9 cellular contexts compared by ENCODE assay signal in genomic region chr2:28525481-28525880, GRCh38. TPM values are rescaled to one million over a fixed set of nuclear protein-coding genes. Genes with fewer than 3 reads are reported as not detected.
"Had no signal": no experiment of that assay in that cellular context is flagged by ENCODE, and none has a peak within 500 bp of the region (broad histone marks: within the 10 kb centered on the region; RNA-seq: fewer than 3 reads in every experiment).

No MANE protein-coding gene starts in this region.

- H3K9me3 ChIP-seq: HAP-1 had no signal

- DNase-seq: GM23248, GOT3, H7, HFFc6 had no signal

- FAIRE-seq: HepG2 had no signal

- H3K4me3 ChIP-seq: GM23248, HAP-1 had no signal

- ATAC-seq: HCT116, HepG2 had no signal

- H3K4me1 ChIP-seq: HAP-1 had no signal

- H3K27ac ChIP-seq: GM23248, HL-60 had no signal

- H3K36me3 ChIP-seq: HAP-1 had no signal

RNA-seq across cellular contexts. Expression of gene PLB1, which starts 29.6 kb away (rescaled TPM):
- total RNA-seq: H7 had no signal
- polyA plus RNA-seq: IgD-negative memory B cell had no signal
